Comparison of ENCODE assay signal across 9 cellular contexts in genomic region chr9:124869466-124869985, GRCh38. TPM values are rescaled to one million over a fixed set of nuclear protein-coding genes. Genes with fewer than 3 reads are reported as not detected.
DNase-seq lines count a peak whose midpoint lies in the region; ATAC-seq and TF ChIP-seq lines count a peak whose summit lies in the region.
"Had no signal": no experiment of that assay in that cellular context is flagged by ENCODE, and none has a peak within 500 bp of the region (broad histone marks: within the 10 kb centered on the region; RNA-seq: fewer than 3 reads in every experiment).

No MANE protein-coding gene starts in this region.

- TF ChIP-seq CTCF in right lobe of liver (IDR thresholded peaks at IDR 0.05), result no peak

- H3K9me3 ChIP-seq in right lobe of liver (no peaks in the 10 kb centered on the region), stomach smooth muscle (ENCODE audit: control insufficient read depth in 2 of 2, low read length in 2 of 2) (no peaks in the 10 kb centered on the region)

- ATAC-seq in HG02763 (IDR thresholded peaks at IDR 0.05; ENCODE audit: unreplicated experiment), result peak; percentile 1
- peak; percentile 14 to 35 (median 29) for ATAC-seq in right lobe of liver

- under 1% methylated on average over 26 of the region's 41 CpGs for WGBS in right lobe of liver (ENCODE audit: insufficient coverage, low coverage, low lambda C conversion rate, missing lambda C conversion rate)

- H3K9ac ChIP-seq in stomach smooth muscle (ENCODE audit: low read length in 2 of 2), result peak overlapping the region; percentile 84 to 99

- H3K4me1 ChIP-seq in right lobe of liver, result peaks cover 0 to 24% (median 7%) of the 10 kb centered on the region in 4 donors
- peaks cover 47% of the 10 kb centered on the region for H3K4me1 ChIP-seq in stomach smooth muscle (ENCODE audit: control insufficient read depth, insufficient read depth, low read length)

- TF ChIP-seq POLR2A in right lobe of liver (IDR thresholded peaks at IDR 0.05), result no peak

- DNase-seq in T-helper 1 cell, result peak in 4 of 5 donors; percentile 33 to 39 (median 38)
- peak; percentile 41 for DNase-seq in central memory CD4-positive, alpha-beta T cell
- peak in 2 of 3 donors; percentile 43 to 54 for DNase-seq in right lobe of liver
- no peak for DNase-seq in NCI-H2196 treated with DMSO at 0.1 percent for 48 hours (lab: John Stamatoyannopoulos, UW; ENCODE audit: unreplicated experiment)
- no peak for DNase-seq in NCI-H2029 treated with DMSO at 0.1 percent for 48 hours (lab: John Stamatoyannopoulos, UW)

- H3K4me3 ChIP-seq in GM08714 (ENCODE audit: low read length), result peak overlapping the region; percentile 95
- peak overlapping the region; percentile 76 to 98 (median 85) for H3K4me3 ChIP-seq in right lobe of liver
- peak overlapping the region; percentile 91 to 92 for H3K4me3 ChIP-seq in stomach smooth muscle (ENCODE audit: low read length in 2 of 2)

- intact Hi-C loops in right lobe of liver (cut with DNase I), result no loop called here

- H3K36me3 ChIP-seq in right lobe of liver, result peaks cover 0 to 9% (median 4%) of the 10 kb centered on the region in 4 donors
- H3K36me3 ChIP-seq in stomach smooth muscle (ENCODE audit: control insufficient read depth in 2 of 2, insufficient read depth in 2 of 2, low read length in 2 of 2), result peaks cover 0 to 8% of the 10 kb centered on the region in 2 donors

- H3K27ac ChIP-seq in right lobe of liver (peak overlapping the region; percentile 67 to 92 (median 79)), stomach smooth muscle (ENCODE audit: low read length) (peak overlapping the region; percentile 95)

- H3K27me3 ChIP-seq in right lobe of liver (no peaks in the 10 kb centered on the region), stomach smooth muscle (ENCODE audit: control insufficient read depth in 1 of 2, insufficient read depth in 2 of 2, low read length in 2 of 2) (no peaks in the 10 kb centered on the region)

RNA-seq across cellular contexts. Expression of gene ARPC5L, which starts 7.6 kb away (rescaled TPM):
- 10 to 100 TPM; 15.2 to 25.7 (median 20.6) TPM for total RNA-seq in right lobe of liver

RNA-seq across cellular contexts. Expression of gene RPL35, which starts 7.8 kb away (rescaled TPM):
- total RNA-seq in right lobe of liver, result 1,000 to 10,000 TPM in 2 of 6 experiments, 100 to 1,000 TPM in 4; 372 to 1,299 (median 414) TPM

RNA-seq across cellular contexts. Expression of gene WDR38, which starts 16.3 kb away (rescaled TPM):
- total RNA-seq in right lobe of liver, result not detected
- total RNA-seq: subcutaneous adipose tissue had no signal

Comparison
In these comparisons a context has a peak if more than half of its experiments do, and no peak if none do; other contexts are left out.
1. DNase-seq: peak in T-helper 1 cell (4 of 5), central memory CD4-positive, alpha-beta T cell (single experiment) and right lobe of liver (2 of 3); none in NCI-H2196 treated with DMSO at 0.1 percent for 48 hours (single experiment) and NCI-H2029 treated with DMSO at 0.1 percent for 48 hours (single experiment).
2. Peak in every context shown above with its lines, with median percentiles within 50 percentile points of each other: H3K4me3 ChIP-seq.